In the genomic region with DNA sequence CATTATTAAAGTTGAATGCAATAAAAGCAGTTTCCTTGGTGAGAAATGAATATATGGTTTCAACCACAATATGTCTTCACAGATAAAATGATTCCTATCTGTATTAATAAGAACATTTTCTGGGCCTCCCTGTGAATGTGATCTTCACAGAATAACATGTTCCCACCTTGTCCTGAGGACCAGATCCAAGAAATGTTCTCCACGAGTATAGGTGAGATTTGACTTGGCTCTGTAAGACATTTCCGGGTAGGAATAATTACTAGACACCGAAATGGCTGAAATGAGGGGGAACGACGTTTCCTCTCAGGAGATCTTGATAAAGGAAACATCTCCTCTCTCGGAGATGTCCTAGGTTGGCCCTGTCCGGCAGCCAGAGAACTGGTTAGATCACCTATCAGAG, we compare ENCODE assay signal across 18 cellular contexts.
DNase-seq lines count a peak whose midpoint lies in the region; ATAC-seq and TF ChIP-seq lines count a peak whose summit lies in the region.
"Had no signal": no experiment of that assay in that cellular context is flagged by ENCODE, and none has a peak within 500 bp of the region (broad histone marks: within the 10 kb centered on the region; RNA-seq: fewer than 3 reads in every experiment).

No MANE protein-coding gene starts in this region.

- H3K27ac ChIP-seq in epithelial cell of prostate, result peak overlapping the region; percentile 69
- peak overlapping the region; percentile 62 for H3K27ac ChIP-seq in suprapubic skin
- H3K27ac ChIP-seq: 22Rv1, A549, BLaER1 had no signal

- no peak for TF ChIP-seq CTCF in suprapubic skin (IDR thresholded peaks at IDR 0.05)

- ATAC-seq in GM21529 (IDR thresholded peaks at IDR 0.05; ENCODE audit: unreplicated experiment), result no peak
- ATAC-seq: A549; CD8-positive, alpha-beta T cell; GM12878 had no signal

- H3K4me3 ChIP-seq in suprapubic skin, result no peak overlapping the region
- H3K4me3 ChIP-seq: A549, BLaER1, GM12878 had no signal

- H3K4me1 ChIP-seq in suprapubic skin, result peaks cover 29% of the 10 kb centered on the region
- H3K4me1 ChIP-seq: A549, BLaER1 had no signal

- H3K27me3 ChIP-seq in suprapubic skin, result no peaks in the 10 kb centered on the region
- H3K27me3 ChIP-seq: BLaER1 had no signal

- no peaks in the 10 kb centered on the region for H3K36me3 ChIP-seq in suprapubic skin
- H3K36me3 ChIP-seq: BLaER1 had no signal

- no peak for TF ChIP-seq POLR2A in suprapubic skin (IDR thresholded peaks at IDR 0.05)

- no peak for TF ChIP-seq EP300 in suprapubic skin (IDR thresholded peaks at IDR 0.05)

- no peaks in the 10 kb centered on the region for H3K9me3 ChIP-seq in suprapubic skin
- H3K9me3 ChIP-seq: A549, BLaER1 had no signal

- 53% methylated on average over 7 of the region's 7 CpGs for WGBS in suprapubic skin

- DNase-seq in NCI-H2029 (lab: John Stamatoyannopoulos, UW) (peak; percentile 21), NCI-H2029 treated with DMSO at 0.1 percent for 48 hours (lab: John Stamatoyannopoulos, UW) (no peak), OCI-M1 (lab: John Stamatoyannopoulos, UW) (peak; percentile 14), epithelial cell of prostate (ENCODE audit: low read depth, low spot score) (no peak), suprapubic skin (ENCODE audit: low spot score in 2 of 2) (no peak)
- no peak for DNase-seq in activated CD4-positive, CD25-positive, alpha-beta regulatory T cell (lab: John Stamatoyannopoulos, UW)
- DNase-seq: CD8-positive, alpha-beta T cell; COR-L47; DMS 273 treated with DMSO at 0.1 percent for 48 hours; DMS53; DND-41; EL; H9 had no signal

Comparison
In these comparisons a context has a peak if more than half of its experiments do, and no peak if none do; other contexts are left out.
1. DNase-seq: peak in NCI-H2029 (single experiment) and OCI-M1 (single experiment); none in NCI-H2029 treated with DMSO at 0.1 percent for 48 hours (single experiment), epithelial cell of prostate (single experiment), suprapubic skin (0 of 2) and activated CD4-positive, CD25-positive, alpha-beta regulatory T cell (0 of 4).